8 cellular contexts compared by ENCODE assay signal in the genomic region with DNA sequence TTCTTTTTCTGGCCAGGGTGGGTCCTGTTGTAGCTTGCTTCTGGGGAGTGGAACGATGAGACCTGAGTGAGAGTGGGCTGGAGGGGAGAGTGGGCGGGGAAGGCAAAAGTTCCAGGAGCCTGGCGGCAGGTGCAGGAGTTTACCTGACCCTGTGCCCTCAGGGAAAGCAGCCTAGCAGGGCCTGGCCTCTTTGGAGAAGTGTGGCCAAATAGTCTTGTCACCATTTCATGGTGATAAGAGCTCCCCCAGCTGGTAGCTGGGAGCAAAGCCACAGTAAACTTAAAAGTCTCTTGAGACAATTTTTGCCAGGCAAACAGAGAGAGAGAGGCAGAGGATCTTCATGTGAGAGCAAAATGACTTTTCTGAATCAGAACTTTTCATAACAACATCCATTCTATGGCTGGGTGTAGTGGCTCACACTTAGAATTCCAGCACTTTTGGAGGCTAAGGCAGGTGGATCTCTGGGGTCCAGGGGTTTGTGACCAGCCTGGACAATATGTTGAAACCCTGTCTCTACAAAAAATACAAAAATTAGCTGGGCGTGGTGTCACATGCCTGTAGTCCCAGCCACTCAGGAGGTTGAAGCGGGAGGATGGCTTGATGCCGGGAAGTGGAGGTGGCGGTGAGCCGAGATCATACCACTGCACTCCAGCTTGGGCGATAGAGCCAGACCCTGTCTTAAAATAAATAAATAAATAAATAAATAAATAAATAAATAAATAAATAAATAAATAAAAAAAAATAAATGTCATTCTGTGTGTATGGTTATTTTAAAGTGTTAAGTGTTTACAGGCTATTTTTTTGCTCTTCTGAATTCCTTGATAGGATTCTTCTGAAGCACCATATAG.
DNase-seq lines count a peak whose midpoint lies in the region; ATAC-seq and TF ChIP-seq lines count a peak whose summit lies in the region.

No MANE protein-coding gene starts in this region.

- ATAC-seq in HG02798 (IDR thresholded peaks at IDR 0.05; ENCODE audit: poor library complexity, unreplicated experiment), result peak; percentile 92
- ATAC-seq in right cardiac atrium, result peak; percentile 81 to 82
- ATAC-seq in gastrocnemius medialis, result peak; percentile 33 to 58

- no peaks in the 10 kb centered on the region for H3K36me3 ChIP-seq in gastrocnemius medialis

- TF ChIP-seq CTCF in GM10248 (IDR thresholded peaks at IDR 0.05; ENCODE audit: control extremely low read depth, extremely low read depth, low read depth, missing control alignments) (peak; percentile 84), gastrocnemius medialis (IDR thresholded peaks at IDR 0.05 in 4 of 5, conservative IDR thresholded peaks at IDR 0.05 in 1 of 5) (peak; percentile 18 to 44 (median 37))

- DNase-seq in GM10248 (ENCODE audit: extremely low spot score) (peak; percentile 73), NCI-H187 (lab: John Stamatoyannopoulos, UW) (peak; percentile 37 to 62), anterior cingulate cortex (lab: John Stamatoyannopoulos, UW) (peak in 47 of 58 donors; percentile 2 to 75 (median 29)), right cardiac atrium (peak; percentile 69 to 80 (median 78)), gastrocnemius medialis (peak; percentile 22 to 37), cortex of kidney (lab: John Stamatoyannopoulos, UW) (no peak)
- peak; percentile 51 for DNase-seq in T-helper 2 cell treated with Interferon-gamma antibody and Interleukin-4, amounts not matched to agents 5 μg/mL and 100 μg/mL, for 36 hours (ENCODE audit: low spot score)

- H3K9me3 ChIP-seq in right cardiac atrium (ENCODE audit: control insufficient read depth, low read length) (no peaks in the 10 kb centered on the region), gastrocnemius medialis (no peaks in the 10 kb centered on the region)

- intact Hi-C loops in right cardiac atrium (cut with DNase I) (loop anchor here in 1 of 4 donors (2.0 kb wide), 1 partner anchor 211 kb away; a partner anchor contains a TSS), gastrocnemius medialis (cut with DNase I; ENCODE audit: low total_unique reads) (loop anchor here (5.0 kb wide), 1 partner anchor 213 kb away; a partner anchor contains a TSS)

- H3K27ac ChIP-seq in right cardiac atrium (ENCODE audit: low read length) (no peak overlapping the region), gastrocnemius medialis (no peak overlapping the region)

- no peak overlapping the region for H3K4me3 Mint-ChIP-seq in T-helper 2 cell treated with Interferon-gamma antibody and Interleukin-4, amounts not matched to agents 5 μg/mL and 100 μg/mL, for 36 hours

- H3K36me3 Mint-ChIP-seq in T-helper 2 cell treated with Interferon-gamma antibody and Interleukin-4, amounts not matched to agents 5 μg/mL and 100 μg/mL, for 36 hours (ENCODE audit: low read depth), result no peaks in the 10 kb centered on the region

- WGBS in right cardiac atrium, result 65% methylated on average over 9 of the region's 9 CpGs

- no peaks in the 10 kb centered on the region for H3K27me3 Mint-ChIP-seq in T-helper 2 cell treated with Interferon-gamma antibody and Interleukin-4, amounts not matched to agents 5 μg/mL and 100 μg/mL, for 36 hours (ENCODE audit: low read depth)

- no peak overlapping the region for H3K27ac Mint-ChIP-seq in T-helper 2 cell treated with Interferon-gamma antibody and Interleukin-4, amounts not matched to agents 5 μg/mL and 100 μg/mL, for 36 hours

- H3K9me3 Mint-ChIP-seq in T-helper 2 cell treated with Interferon-gamma antibody and Interleukin-4, amounts not matched to agents 5 μg/mL and 100 μg/mL, for 36 hours, result no peaks in the 10 kb centered on the region

- POLR2A ChIA-PET in GM10248 (lab: Yijun Ruan, JAX), result no interaction called here

- H3K27me3 ChIP-seq in right cardiac atrium (ENCODE audit: control insufficient read depth, insufficient read depth), result no peaks in the 10 kb centered on the region
- no peaks in the 10 kb centered on the region for H3K27me3 ChIP-seq in gastrocnemius medialis

- no peak overlapping the region for H3K4me3 ChIP-seq in right cardiac atrium (ENCODE audit: low read length)
- no peak overlapping the region for H3K4me3 ChIP-seq in gastrocnemius medialis

- in situ Hi-C loops in gastrocnemius medialis (cut with MboI; ENCODE audit: low sequenced_read_pairs in 4 of 4), result loop anchor here in 2 of 4 donors (10.0 to 25.0 kb wide), 2 partner anchors 215 to 228 kb away; a partner anchor contains a TSS

- peaks cover 2% of the 10 kb centered on the region for H3K4me1 Mint-ChIP-seq in T-helper 2 cell treated with Interferon-gamma antibody and Interleukin-4, amounts not matched to agents 5 μg/mL and 100 μg/mL, for 36 hours (ENCODE audit: low read depth)

- CTCF ChIA-PET in GM10248 (lab: Yijun Ruan, JAX), result interaction anchor here (0.6 to 9.1 kb wide), 66 partner anchors 9 to 295 kb away, joined by 3 to 106 read pairs (median 5); a partner anchor contains a TSS

- H3K4me1 ChIP-seq in right cardiac atrium (ENCODE audit: control insufficient read depth, insufficient read depth, low read length) (peaks cover 2% of the 10 kb centered on the region), gastrocnemius medialis (no peaks in the 10 kb centered on the region)

- TF ChIP-seq POLR2A in gastrocnemius medialis (IDR thresholded peaks at IDR 0.05), result no peak
